In genomic region chr17:34603974-34604373, GRCh38 we compare ENCODE assay signal across 1 cellular context.
A peak's percentile ranks its signal among the peaks of the same experiment; 100 is the strongest.
TF ChIP-seq lines count a peak whose summit lies in the region.

No MANE protein-coding gene starts in this region.

TF ChIP-seq in H1, 55 proteins besides CTCF, POLR2A, EP300 and RAD21:
- TF ChIP-seq CBX8 (IDR thresholded peaks at IDR 0.05; ENCODE audit: borderline replicate concordance, low read depth, low read length), result no peak
- no peak for TF ChIP-seq USF2 (IDR thresholded peaks at IDR 0.05; ENCODE audit: low read length)
- TF ChIP-seq KDM1A (IDR thresholded peaks at IDR 0.05; ENCODE audit: borderline replicate concordance, low read length), result peak; percentile 33; the same call in 1 of the 2 replicates
- TF ChIP-seq BCL11A (IDR thresholded peaks at IDR 0.05; ENCODE audit: low read depth in 2 of 2, low read length in 2 of 2), result no peak
- no peak for TF ChIP-seq BACH1 (IDR thresholded peaks at IDR 0.05; ENCODE audit: low read length)
